ENCODE assay signal across 1 cellular context in genomic region chr16:58129097-58129936, GRCh38.
TF ChIP-seq lines count a peak whose summit lies in the region.

Gene CFAP20 (minus strand): TSS chr16:58129381. CDS start chr16:58129115, 266 bp downstream.

TF ChIP-seq in HEK293, 187 proteins besides CTCF, POLR2A, EP300 and RAD21 (continued from another document):
- TF ChIP-seq, protein P1, sequence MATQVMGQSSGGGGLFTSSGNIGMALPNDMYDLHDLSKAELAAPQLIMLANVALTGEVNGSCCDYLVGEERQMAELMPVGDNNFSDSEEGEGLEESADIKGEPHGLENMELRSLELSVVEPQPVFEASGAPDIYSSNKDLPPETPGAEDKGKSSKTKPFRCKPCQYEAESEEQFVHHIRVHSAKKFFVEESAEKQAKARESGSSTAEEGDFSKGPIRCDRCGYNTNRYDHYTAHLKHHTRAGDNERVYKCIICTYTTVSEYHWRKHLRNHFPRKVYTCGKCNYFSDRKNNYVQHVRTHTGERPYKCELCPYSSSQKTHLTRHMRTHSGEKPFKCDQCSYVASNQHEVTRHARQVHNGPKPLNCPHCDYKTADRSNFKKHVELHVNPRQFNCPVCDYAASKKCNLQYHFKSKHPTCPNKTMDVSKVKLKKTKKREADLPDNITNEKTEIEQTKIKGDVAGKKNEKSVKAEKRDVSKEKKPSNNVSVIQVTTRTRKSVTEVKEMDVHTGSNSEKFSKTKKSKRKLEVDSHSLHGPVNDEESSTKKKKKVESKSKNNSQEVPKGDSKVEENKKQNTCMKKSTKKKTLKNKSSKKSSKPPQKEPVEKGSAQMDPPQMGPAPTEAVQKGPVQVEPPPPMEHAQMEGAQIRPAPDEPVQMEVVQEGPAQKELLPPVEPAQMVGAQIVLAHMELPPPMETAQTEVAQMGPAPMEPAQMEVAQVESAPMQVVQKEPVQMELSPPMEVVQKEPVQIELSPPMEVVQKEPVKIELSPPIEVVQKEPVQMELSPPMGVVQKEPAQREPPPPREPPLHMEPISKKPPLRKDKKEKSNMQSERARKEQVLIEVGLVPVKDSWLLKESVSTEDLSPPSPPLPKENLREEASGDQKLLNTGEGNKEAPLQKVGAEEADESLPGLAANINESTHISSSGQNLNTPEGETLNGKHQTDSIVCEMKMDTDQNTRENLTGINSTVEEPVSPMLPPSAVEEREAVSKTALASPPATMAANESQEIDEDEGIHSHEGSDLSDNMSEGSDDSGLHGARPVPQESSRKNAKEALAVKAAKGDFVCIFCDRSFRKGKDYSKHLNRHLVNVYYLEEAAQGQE (tag by site-specific recombination; IDR thresholded peaks at IDR 0.05), result no peak
- TF ChIP-seq, protein P2, sequence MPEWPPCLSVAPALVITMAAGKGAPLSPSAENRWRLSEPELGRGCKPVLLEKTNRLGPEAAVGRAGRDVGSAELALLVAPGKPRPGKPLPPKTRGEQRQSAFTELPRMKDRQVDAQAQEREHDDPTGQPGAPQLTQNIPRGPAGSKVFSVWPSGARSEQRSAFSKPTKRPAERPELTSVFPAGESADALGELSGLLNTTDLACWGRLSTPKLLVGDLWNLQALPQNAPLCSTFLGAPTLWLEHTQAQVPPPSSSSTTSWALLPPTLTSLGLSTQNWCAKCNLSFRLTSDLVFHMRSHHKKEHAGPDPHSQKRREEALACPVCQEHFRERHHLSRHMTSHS (tag by site-specific recombination; IDR thresholded peaks at IDR 0.05), result no peak
- TF ChIP-seq ZNF76 (tag by site-specific recombination; IDR thresholded peaks at IDR 0.05; ENCODE audit: borderline replicate concordance, low read depth) (peak; percentile 80), SP3 (tag by site-specific recombination; IDR thresholded peaks at IDR 0.05) (peak; percentile 100), ZNF146 (tag by site-specific recombination; IDR thresholded peaks at IDR 0.05) (peak; percentile 77; the same call in 1 of the 2 replicates), ZNF341 (tag by site-specific recombination; IDR thresholded peaks at IDR 0.05; ENCODE audit: low read depth) (peak; percentile 42), ZBTB1 (tag by site-specific recombination; IDR thresholded peaks at IDR 0.05) (no peak), KLF8 (tag by site-specific recombination; IDR thresholded peaks at IDR 0.05) (peak; percentile 96), ZNF747 (tag by site-specific recombination; IDR thresholded peaks at IDR 0.05) (no peak), ZNF133 (tag by site-specific recombination; IDR thresholded peaks at IDR 0.05) (no peak), SP2 (tag by site-specific recombination; IDR thresholded peaks at IDR 0.05) (peak; percentile 98), SCRT2 (tag by site-specific recombination; IDR thresholded peaks at IDR 0.05) (peak; percentile 56; the same call in 1 of the 2 replicates), GLI4 (tag by site-specific recombination; IDR thresholded peaks at IDR 0.05) (0 out of 2 replicates have a peak, but pooled peaks have one; percentile 19), GLI2 (tag by site-specific recombination; IDR thresholded peaks at IDR 0.05; ENCODE audit: borderline replicate concordance, low read depth) (no peak), ZNF624 (tag by site-specific recombination; IDR thresholded peaks at IDR 0.05) (no peak), ZNF623 (tag by site-specific recombination; IDR thresholded peaks at IDR 0.05) (no peak; the same call in 1 of the 2 replicates), ZSCAN23 (tag by site-specific recombination; IDR thresholded peaks at IDR 0.05) (no peak), KLF1 (tag by site-specific recombination; IDR thresholded peaks at IDR 0.05) (peak; percentile 88), EGR2 (tag by site-specific recombination; IDR thresholded peaks at IDR 0.05; ENCODE audit: low read depth) (peak; percentile 91), MYNN (tag by site-specific recombination; IDR thresholded peaks at IDR 0.05; ENCODE audit: borderline replicate concordance) (peak; percentile 77), ZNF521 (tag by site-specific recombination; IDR thresholded peaks at IDR 0.05) (no peak), ZNF311 (tag by site-specific recombination; IDR thresholded peaks at IDR 0.05; ENCODE audit: borderline replicate concordance) (no peak), SALL2 (tag by site-specific recombination; IDR thresholded peaks at IDR 0.05; ENCODE audit: borderline replicate concordance) (no peak), ZNF561 (tag by site-specific recombination; IDR thresholded peaks at IDR 0.05; ENCODE audit: borderline replicate concordance) (peak; percentile 89; the same call in 1 of the 2 replicates), ZNF266 (tag by site-specific recombination; IDR thresholded peaks at IDR 0.05; ENCODE audit: low read depth) (no peak), ZNF501 (tag by site-specific recombination; IDR thresholded peaks at IDR 0.05) (peak; percentile 79; the same call in 1 of the 2 replicates), GLIS1 (tag by site-specific recombination; IDR thresholded peaks at IDR 0.05) (peak; percentile 41; the same call in 1 of the 2 replicates), ZNF48 (tag by site-specific recombination; IDR thresholded peaks at IDR 0.05) (no peak), ZBTB8A (tag by site-specific recombination; IDR thresholded peaks at IDR 0.05) (peak; percentile 78), ZBTB17 (tag by site-specific recombination; IDR thresholded peaks at IDR 0.05) (peak; percentile 91), ZNF19 (tag by site-specific recombination; IDR thresholded peaks at IDR 0.05; ENCODE audit: low read depth) (no peak; the same call in 1 of the 2 replicates), ZBTB21 (tag by site-specific recombination; IDR thresholded peaks at IDR 0.05) (peak; percentile 97), ZNF324 (tag by site-specific recombination; IDR thresholded peaks at IDR 0.05) (0 out of 2 replicates have a peak, but pooled peaks have one; percentile 85), ELK4 (IDR thresholded peaks at IDR 0.05; ENCODE audit: borderline replicate concordance, low read depth, low read length) (no peak), ZNF335 (tag by site-specific recombination; conservative IDR thresholded peaks at IDR 0.05) (peak; percentile 85), ZNF350 (tag by site-specific recombination; IDR thresholded peaks at IDR 0.05) (peak; percentile 92), FEZF1 (tag by site-specific recombination; IDR thresholded peaks at IDR 0.05) (peak; percentile 92), ZNF112 (tag by site-specific recombination; IDR thresholded peaks at IDR 0.05) (no peak), ZNF837 (tag by site-specific recombination; IDR thresholded peaks at IDR 0.05) (no peak), ZFP3 (tag by site-specific recombination; IDR thresholded peaks at IDR 0.05; ENCODE audit: low read depth) (no peak; the same call in 1 of the 2 replicates)
- TF ChIP-seq, protein P3, sequence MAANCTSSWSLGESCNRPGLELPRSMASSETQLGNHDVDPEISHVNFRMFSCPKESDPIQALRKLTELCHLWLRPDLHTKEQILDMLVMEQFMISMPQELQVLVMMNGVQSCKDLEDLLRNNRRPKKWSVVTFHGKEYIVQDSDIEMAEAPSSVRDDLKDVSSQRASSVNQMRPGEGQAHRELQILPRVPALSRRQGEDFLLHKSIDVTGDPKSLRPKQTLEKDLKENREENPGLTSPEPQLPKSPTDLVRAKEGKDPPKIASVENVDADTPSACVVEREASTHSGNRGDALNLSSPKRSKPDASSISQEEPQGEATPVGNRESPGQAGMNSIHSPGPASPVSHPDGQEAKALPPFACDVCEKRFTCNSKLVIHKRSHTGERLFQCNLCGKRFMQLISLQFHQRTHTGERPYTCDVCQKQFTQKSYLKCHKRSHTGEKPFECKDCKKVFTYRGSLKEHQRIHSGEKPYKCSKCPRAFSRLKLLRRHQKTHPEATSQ (tag by site-specific recombination; IDR thresholded peaks at IDR 0.05), result no peak; the same call in 1 of the 2 replicates
- TF ChIP-seq, protein P4, sequence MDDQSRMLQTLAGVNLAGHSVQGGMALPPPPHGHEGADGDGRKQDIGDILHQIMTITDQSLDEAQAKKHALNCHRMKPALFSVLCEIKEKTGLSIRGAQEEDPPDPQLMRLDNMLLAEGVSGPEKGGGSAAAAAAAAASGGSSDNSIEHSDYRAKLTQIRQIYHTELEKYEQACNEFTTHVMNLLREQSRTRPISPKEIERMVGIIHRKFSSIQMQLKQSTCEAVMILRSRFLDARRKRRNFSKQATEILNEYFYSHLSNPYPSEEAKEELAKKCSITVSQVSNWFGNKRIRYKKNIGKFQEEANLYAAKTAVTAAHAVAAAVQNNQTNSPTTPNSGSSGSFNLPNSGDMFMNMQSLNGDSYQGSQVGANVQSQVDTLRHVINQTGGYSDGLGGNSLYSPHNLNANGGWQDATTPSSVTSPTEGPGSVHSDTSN (CRISPR knock-in tag; IDR thresholded peaks at IDR 0.05), result peak; percentile 77
- TF ChIP-seq, protein P5, sequence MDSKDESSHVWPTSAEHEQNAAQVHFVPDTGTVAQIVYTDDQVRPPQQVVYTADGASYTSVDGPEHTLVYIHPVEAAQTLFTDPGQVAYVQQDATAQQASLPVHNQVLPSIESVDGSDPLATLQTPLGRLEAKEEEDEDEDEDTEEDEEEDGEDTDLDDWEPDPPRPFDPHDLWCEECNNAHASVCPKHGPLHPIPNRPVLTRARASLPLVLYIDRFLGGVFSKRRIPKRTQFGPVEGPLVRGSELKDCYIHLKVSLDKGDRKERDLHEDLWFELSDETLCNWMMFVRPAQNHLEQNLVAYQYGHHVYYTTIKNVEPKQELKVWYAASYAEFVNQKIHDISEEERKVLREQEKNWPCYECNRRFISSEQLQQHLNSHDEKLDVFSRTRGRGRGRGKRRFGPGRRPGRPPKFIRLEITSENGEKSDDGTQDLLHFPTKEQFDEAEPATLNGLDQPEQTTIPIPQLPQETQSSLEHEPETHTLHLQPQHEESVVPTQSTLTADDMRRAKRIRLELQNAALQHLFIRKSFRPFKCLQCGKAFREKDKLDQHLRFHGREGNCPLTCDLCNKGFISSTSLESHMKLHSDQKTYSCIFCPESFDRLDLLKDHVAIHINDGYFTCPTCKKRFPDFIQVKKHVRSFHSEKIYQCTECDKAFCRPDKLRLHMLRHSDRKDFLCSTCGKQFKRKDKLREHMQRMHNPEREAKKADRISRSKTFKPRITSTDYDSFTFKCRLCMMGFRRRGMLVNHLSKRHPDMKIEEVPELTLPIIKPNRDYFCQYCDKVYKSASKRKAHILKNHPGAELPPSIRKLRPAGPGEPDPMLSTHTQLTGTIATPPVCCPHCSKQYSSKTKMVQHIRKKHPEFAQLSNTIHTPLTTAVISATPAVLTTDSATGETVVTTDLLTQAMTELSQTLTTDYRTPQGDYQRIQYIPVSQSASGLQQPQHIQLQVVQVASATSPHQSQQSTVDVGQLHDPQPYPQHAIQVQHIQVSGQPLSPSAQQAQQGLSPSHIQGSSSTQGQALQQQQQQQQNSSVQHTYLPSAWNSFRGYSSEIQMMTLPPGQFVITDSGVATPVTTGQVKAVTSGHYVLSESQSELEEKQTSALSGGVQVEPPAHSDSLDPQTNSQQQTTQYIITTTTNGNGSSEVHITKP (tag by site-specific recombination; IDR thresholded peaks at IDR 0.05), result peak; percentile 68
- TF ChIP-seq, protein P6, sequence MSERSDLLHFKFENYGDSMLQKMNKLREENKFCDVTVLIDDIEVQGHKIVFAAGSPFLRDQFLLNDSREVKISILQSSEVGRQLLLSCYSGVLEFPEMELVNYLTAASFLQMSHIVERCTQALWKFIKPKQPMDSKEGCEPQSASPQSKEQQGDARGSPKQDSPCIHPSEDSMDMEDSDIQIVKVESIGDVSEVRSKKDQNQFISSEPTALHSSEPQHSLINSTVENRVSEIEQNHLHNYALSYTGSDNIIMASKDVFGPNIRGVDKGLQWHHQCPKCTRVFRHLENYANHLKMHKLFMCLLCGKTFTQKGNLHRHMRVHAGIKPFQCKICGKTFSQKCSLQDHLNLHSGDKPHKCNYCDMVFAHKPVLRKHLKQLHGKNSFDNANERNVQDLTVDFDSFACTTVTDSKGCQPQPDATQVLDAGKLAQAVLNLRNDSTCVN (tag by site-specific recombination; optimal IDR thresholded peaks at IDR 0.05), result peak; percentile 77
- TF ChIP-seq, protein P7, sequence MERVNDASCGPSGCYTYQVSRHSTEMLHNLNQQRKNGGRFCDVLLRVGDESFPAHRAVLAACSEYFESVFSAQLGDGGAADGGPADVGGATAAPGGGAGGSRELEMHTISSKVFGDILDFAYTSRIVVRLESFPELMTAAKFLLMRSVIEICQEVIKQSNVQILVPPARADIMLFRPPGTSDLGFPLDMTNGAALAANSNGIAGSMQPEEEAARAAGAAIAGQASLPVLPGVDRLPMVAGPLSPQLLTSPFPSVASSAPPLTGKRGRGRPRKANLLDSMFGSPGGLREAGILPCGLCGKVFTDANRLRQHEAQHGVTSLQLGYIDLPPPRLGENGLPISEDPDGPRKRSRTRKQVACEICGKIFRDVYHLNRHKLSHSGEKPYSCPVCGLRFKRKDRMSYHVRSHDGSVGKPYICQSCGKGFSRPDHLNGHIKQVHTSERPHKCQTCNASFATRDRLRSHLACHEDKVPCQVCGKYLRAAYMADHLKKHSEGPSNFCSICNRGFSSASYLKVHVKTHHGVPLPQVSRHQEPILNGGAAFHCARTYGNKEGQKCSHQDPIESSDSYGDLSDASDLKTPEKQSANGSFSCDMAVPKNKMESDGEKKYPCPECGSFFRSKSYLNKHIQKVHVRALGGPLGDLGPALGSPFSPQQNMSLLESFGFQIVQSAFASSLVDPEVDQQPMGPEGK (tag by site-specific recombination; IDR thresholded peaks at IDR 0.05), result peak; percentile 69; the same call in 1 of the 2 replicates
TF ChIP-seq in HEK293: peak in this region for 81.
